In genomic region chr1:153390938-153391710, GRCh38 we compare ENCODE assay signal across 10 cellular contexts. TPM values are rescaled to one million over a fixed set of nuclear protein-coding genes. Genes with fewer than 3 reads are reported as not detected.
A peak's percentile ranks its signal among the peaks of the same experiment; 100 is the strongest.
DNase-seq lines count a peak whose midpoint lies in the region; TF ChIP-seq lines count a peak whose summit lies in the region.
"Had no signal": no experiment of that assay in that cellular context is flagged by ENCODE, and none has a peak within 500 bp of the region (broad histone marks: within the 10 kb centered on the region; RNA-seq: fewer than 3 reads in every experiment).

Gene S100A8, minus strand, starts transcription at chr1:153391073. Its CDS starts 538 bp downstream, at chr1:153390535.

- no peaks in the 10 kb centered on the region for H3K9me3 ChIP-seq in colonic mucosa

- H3K36me3 ChIP-seq in colonic mucosa = no peaks in the 10 kb centered on the region
- H3K36me3 ChIP-seq in urinary bladder (ENCODE audit: insufficient read depth) = no peaks in the 10 kb centered on the region

- intact Hi-C loops in colonic mucosa (cut with DNase I) = no loop called here

- no peak within 1 kb of the TSS for H3K9ac ChIP-seq in colonic mucosa (ENCODE audit: low read depth in 2 of 2, low read length in 2 of 2)

- TF ChIP-seq CTCF in colonic mucosa (IDR thresholded peaks at IDR 0.05) = no peak

- H3K27ac ChIP-seq in colonic mucosa (no peak within 1 kb of the TSS), urinary bladder (ENCODE audit: low read depth) (no peak within 1 kb of the TSS)

- DNase-seq in DMS153 (lab: John Stamatoyannopoulos, UW) (peak; percentile 24), DMS153 treated with DMSO at 0.1 percent for 48 hours (lab: John Stamatoyannopoulos, UW; ENCODE audit: unreplicated experiment) (no peak), colonic mucosa (peak; percentile 36), mesenteric fat pad (ENCODE audit: low spot score) (no peak), GM03348 (ENCODE audit: low spot score) (no peak), H4 (ENCODE audit: low spot score) (no peak), iPS-NIHi11 (ENCODE audit: low spot score) (no peak)
- DNase-seq: T-helper 2 cell had no signal

- H3K4me1 ChIP-seq in colonic mucosa = no peaks in the 10 kb centered on the region
- no peaks in the 10 kb centered on the region for H3K4me1 ChIP-seq in urinary bladder (ENCODE audit: insufficient read depth)

- no peak within 1 kb of the TSS for H3K4me3 ChIP-seq in colonic mucosa
- H3K4me3 ChIP-seq in urinary bladder (ENCODE audit: low read depth, low read length) = no peak within 1 kb of the TSS

- WGBS in urinary bladder = 75% methylated on average over 7 of the region's 7 CpGs

- no peaks in the 10 kb centered on the region for H3K27me3 ChIP-seq in colonic mucosa

RNA-seq across cellular contexts. Expression of gene S100A8, which starts in this region (rescaled TPM):
- 1 to 10 TPM in 1 of 2 donors, under 1 TPM in 1; 0.79 to 6.9 TPM for total RNA-seq in colonic mucosa
- 674 TPM for total RNA-seq in mesenteric fat pad
- 16.5 TPM for total RNA-seq in urinary bladder
- 128 TPM for polyA plus RNA-seq in urinary bladder
- total RNA-seq in H4 (2014; rRNA removed; shearing (Covaris generic)) = not detected in 2 replicates
- total RNA-seq: lung microvascular endothelial cell had no signal

Comparison
In these comparisons a context has a peak if more than half of its experiments do, and no peak if none do; other contexts are left out.
1. RNA of gene S100A8 (total RNA-seq): 674 TPM in mesenteric fat pad (single experiment); 16.5 TPM in urinary bladder (single experiment), 0.79 to 6.9 TPM in colonic mucosa and not detected in H4; every median in the first group is over 10 times any median in the second.
2. DNase-seq: peak in DMS153 (single experiment) and colonic mucosa (single experiment); none in DMS153 treated with DMSO at 0.1 percent for 48 hours (single experiment), mesenteric fat pad (single experiment), GM03348 (single experiment), H4 (single experiment) and iPS-NIHi11 (single experiment).